Comparison of ENCODE assay signal across 9 cellular contexts in genomic region chr2:183093857-183094657, GRCh38. TPM values are rescaled to one million over a fixed set of nuclear protein-coding genes. Genes with fewer than 3 reads are reported as not detected.
DNase-seq lines count a peak whose midpoint lies in the region; ATAC-seq and TF ChIP-seq lines count a peak whose summit lies in the region.
"Had no signal": no experiment of that assay in that cellular context is flagged by ENCODE, and none has a peak within 500 bp of the region (broad histone marks: within the 10 kb centered on the region; RNA-seq: fewer than 3 reads in every experiment).

No MANE protein-coding gene starts in this region.

- no peak overlapping the region for H2AFZ ChIP-seq in Karpas-422 (ENCODE audit: low read length)

- H3K4me3 Mint-ChIP-seq in type B pancreatic cell = no peak overlapping the region
- H3K4me3 Mint-ChIP-seq: activated naive CD4-positive, alpha-beta T cell treated with anti-CD3 and anti-CD28 coated beads, Interleukin-2, amount 50 U/mL, for 24 hours had no signal

- H3K36me3 Mint-ChIP-seq in type B pancreatic cell = no peaks in the 10 kb centered on the region

- H3K9me2 ChIP-seq in Karpas-422 (replicated peaks; ENCODE audit: insufficient read depth, low read length) = no peaks in the 10 kb centered on the region

- DNase-seq in AG10803 (ENCODE audit: low read depth) (peak; percentile 61), astrocyte of the spinal cord (ENCODE audit: low read depth, low spot score) (peak; percentile 56), type B pancreatic cell (ENCODE audit: extremely low spot score, unreplicated experiment) (no peak), sciatic nerve (ENCODE audit: low spot score) (no peak), vagina (ENCODE audit: extremely low spot score in 2 of 2) (no peak), Karpas-422 (no peak)

- no peaks in the 10 kb centered on the region for H3K79me2 ChIP-seq in Karpas-422 (ENCODE audit: low read length)

- H3K4me2 ChIP-seq in Karpas-422 (ENCODE audit: low read depth, low read length, poor library complexity, severe bottlenecking) = no peak overlapping the region

- H3K27me3 ChIP-seq in vagina = no peaks in the 10 kb centered on the region
- H3K27me3 ChIP-seq in Karpas-422 (ENCODE audit: low read length) = no peaks in the 10 kb centered on the region

- ATAC-seq in GM19395 (IDR thresholded peaks at IDR 0.05; ENCODE audit: unreplicated experiment) = peak; percentile 84
- peak; percentile 79 for ATAC-seq in HG03064 (IDR thresholded peaks at IDR 0.05; ENCODE audit: low read depth, unreplicated experiment)
- no peak for ATAC-seq in sciatic nerve

- in situ Hi-C loops in astrocyte of the spinal cord (cut with HindIII; ENCODE audit: low sequenced_read_pairs) = no loop called here

- H3K27ac ChIP-seq in vagina (no peak overlapping the region), Karpas-422 (ENCODE audit: low read length) (no peak overlapping the region)

- H3K9me3 Mint-ChIP-seq in type B pancreatic cell = no peaks in the 10 kb centered on the region
- H3K9me3 Mint-ChIP-seq: activated naive CD4-positive, alpha-beta T cell treated with anti-CD3 and anti-CD28 coated beads, Interleukin-2, amount 50 U/mL, for 24 hours had no signal

- H3K36me3 ChIP-seq in vagina (no peaks in the 10 kb centered on the region), Karpas-422 (ENCODE audit: insufficient read depth, low read length) (no peaks in the 10 kb centered on the region)

- no peaks in the 10 kb centered on the region for H4K20me1 ChIP-seq in Karpas-422 (ENCODE audit: insufficient read depth, low read depth, low read length)

- H3K27ac Mint-ChIP-seq in type B pancreatic cell = no peak overlapping the region
- H3K27ac Mint-ChIP-seq: activated naive CD4-positive, alpha-beta T cell treated with anti-CD3 and anti-CD28 coated beads, Interleukin-2, amount 50 U/mL, for 24 hours had no signal

- H3K27me3 Mint-ChIP-seq in type B pancreatic cell = no peaks in the 10 kb centered on the region
- H3K27me3 Mint-ChIP-seq: activated naive CD4-positive, alpha-beta T cell treated with anti-CD3 and anti-CD28 coated beads, Interleukin-2, amount 50 U/mL, for 24 hours had no signal

- H3K4me1 ChIP-seq in vagina (no peaks in the 10 kb centered on the region), Karpas-422 (ENCODE audit: low read length) (peaks cover 8% of the 10 kb centered on the region)

- peak; percentile 21; the same call in 1 of the 2 replicates for TF ChIP-seq CTCF in AG10803 (conservative IDR thresholded peaks at IDR 0.05; ENCODE audit: low read length)
- peak; percentile 21 for TF ChIP-seq CTCF in astrocyte of the spinal cord (IDR thresholded peaks at IDR 0.05; ENCODE audit: low read depth, low read length)
- TF ChIP-seq CTCF in type B pancreatic cell (conservative IDR thresholded peaks at IDR 0.05) = no peak
- no peak for TF ChIP-seq CTCF in vagina (IDR thresholded peaks at IDR 0.05)

- H3K9me3 ChIP-seq in vagina (no peaks in the 10 kb centered on the region), Karpas-422 (ENCODE audit: low read length) (no peaks in the 10 kb centered on the region)

- H3K4me3 ChIP-seq in AG10803 (ENCODE audit: low read length) = no peak overlapping the region
- H3K4me3 ChIP-seq in astrocyte of the spinal cord (ENCODE audit: low read depth, low read length) = no peak overlapping the region
- H3K4me3 ChIP-seq in vagina = no peak overlapping the region
- H3K4me3 ChIP-seq in Karpas-422 (ENCODE audit: low read length) = no peak overlapping the region

- intact Hi-C loops in sciatic nerve (cut with DNase I) (no loop called here), vagina (cut with DNase I) (no loop called here)

- H3K9ac ChIP-seq in Karpas-422 (ENCODE audit: low read length) = no peak overlapping the region

- no peak for TF ChIP-seq POLR2A in vagina (IDR thresholded peaks at IDR 0.05)

- H3K4me1 Mint-ChIP-seq in type B pancreatic cell (ENCODE audit: unreplicated experiment) = no peaks in the 10 kb centered on the region
- H3K4me1 Mint-ChIP-seq: activated naive CD4-positive, alpha-beta T cell treated with anti-CD3 and anti-CD28 coated beads, Interleukin-2, amount 50 U/mL, for 24 hours had no signal

RNA-seq across cellular contexts. Expression of gene DUSP19, which starts 15.5 kb away (rescaled TPM):
- total RNA-seq in type B pancreatic cell (ENCODE audit: low replicate concordance) (4.0 and 6.2 TPM in 2 replicates), sciatic nerve (3.0 TPM), vagina (1.7 TPM)
- 0.04 and 0.26 TPM in 2 replicates for total RNA-seq in Karpas-422 (2014; rRNA removed; shearing (Covaris generic); ENCODE audit: low replicate concordance)

RNA-seq across cellular contexts. Expression of gene NUP35, which starts 30.2 kb away (rescaled TPM):
- total RNA-seq in type B pancreatic cell (ENCODE audit: low replicate concordance) = 14.4 and 24.4 TPM in 2 replicates
- total RNA-seq in sciatic nerve = 21.1 TPM
- 18.4 TPM for total RNA-seq in vagina
- total RNA-seq in Karpas-422 (2014; rRNA removed; shearing (Covaris generic); ENCODE audit: low replicate concordance) = 16.8 and 40.6 TPM in 2 replicates

RNA-seq across cellular contexts. Expression of gene NCKAP1, which starts 55.8 kb away (rescaled TPM):
- total RNA-seq in type B pancreatic cell (ENCODE audit: low replicate concordance) (104 and 131 TPM in 2 replicates), sciatic nerve (150 TPM), vagina (135 TPM)
- not detected in 2 replicates for total RNA-seq in Karpas-422 (2014; rRNA removed; shearing (Covaris generic); ENCODE audit: low replicate concordance)

Comparison
In these comparisons a context has a peak if more than half of its experiments do, and no peak if none do; other contexts are left out.
1. DNase-seq: peak in AG10803 (single experiment) and astrocyte of the spinal cord (single experiment); none in type B pancreatic cell (single experiment), sciatic nerve (single experiment), vagina (0 of 2) and Karpas-422 (single experiment).
2. CTCF ChIP-seq: peak in AG10803 (single experiment) and astrocyte of the spinal cord (single experiment); none in type B pancreatic cell (single experiment) and vagina (0 of 3).
3. RNA of gene NCKAP1, which starts 55.8 kb away (total RNA-seq): 150 TPM in sciatic nerve (single experiment), 135 TPM in vagina (single experiment) and 104 to 131 TPM in type B pancreatic cell; not detected in Karpas-422; every median in the first group is over 100 times any median in the second.